2 cellular contexts compared by ENCODE assay signal in the genomic region with DNA sequence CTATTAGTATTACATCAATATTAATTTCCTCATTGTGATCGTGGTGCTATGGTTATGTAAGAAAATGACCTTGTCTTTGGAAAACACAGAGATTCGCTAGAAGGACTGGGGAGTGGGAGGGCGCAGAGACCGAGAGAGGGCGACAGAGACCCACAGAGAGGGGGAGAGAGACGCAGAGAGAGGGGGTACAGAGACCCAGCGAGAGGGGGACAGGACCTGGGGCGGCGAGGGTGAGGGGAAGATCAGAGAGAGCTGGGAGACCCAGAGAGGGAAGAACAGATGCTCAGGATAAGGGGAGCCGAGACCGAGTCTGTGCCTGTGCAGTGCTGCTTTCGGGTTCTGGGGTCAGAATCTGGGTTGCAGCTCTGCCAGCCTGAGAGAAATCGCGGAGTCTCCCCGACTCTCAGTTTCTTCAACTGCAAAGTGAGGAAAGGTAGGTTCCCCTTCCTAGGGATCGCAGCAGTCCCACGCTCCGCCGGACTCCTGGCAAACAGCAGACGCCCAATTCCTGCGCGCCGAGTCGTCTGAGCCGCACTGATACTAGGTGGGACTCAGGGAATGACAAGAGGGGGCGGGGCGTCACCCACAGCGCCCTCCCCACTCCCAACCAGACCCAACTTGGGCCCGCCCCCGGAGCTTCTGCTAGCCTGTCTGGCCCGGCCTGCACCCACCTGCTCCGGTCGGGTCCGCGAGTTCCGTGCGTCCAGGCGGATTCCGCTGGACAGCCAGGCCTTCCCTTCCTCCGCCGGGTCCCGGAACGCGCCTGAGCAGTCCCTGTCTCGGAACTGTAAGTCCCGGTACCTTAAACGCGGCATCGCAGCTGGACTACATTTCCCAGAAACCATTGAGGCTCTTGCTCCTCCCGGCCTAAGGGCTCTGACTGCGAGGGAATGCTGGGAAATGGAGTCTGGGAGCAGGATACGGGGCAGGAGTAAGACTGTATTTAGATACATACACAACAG.
A peak's percentile ranks its signal among the peaks of the same experiment; 100 is the strongest.
TF ChIP-seq lines count a peak whose summit lies in the region.

No MANE protein-coding gene starts in this region.

TF ChIP-seq in HEK293, 187 proteins besides CTCF, POLR2A, EP300 and RAD21 (continued from another document and continues in another):
- TF ChIP-seq, protein P1, sequence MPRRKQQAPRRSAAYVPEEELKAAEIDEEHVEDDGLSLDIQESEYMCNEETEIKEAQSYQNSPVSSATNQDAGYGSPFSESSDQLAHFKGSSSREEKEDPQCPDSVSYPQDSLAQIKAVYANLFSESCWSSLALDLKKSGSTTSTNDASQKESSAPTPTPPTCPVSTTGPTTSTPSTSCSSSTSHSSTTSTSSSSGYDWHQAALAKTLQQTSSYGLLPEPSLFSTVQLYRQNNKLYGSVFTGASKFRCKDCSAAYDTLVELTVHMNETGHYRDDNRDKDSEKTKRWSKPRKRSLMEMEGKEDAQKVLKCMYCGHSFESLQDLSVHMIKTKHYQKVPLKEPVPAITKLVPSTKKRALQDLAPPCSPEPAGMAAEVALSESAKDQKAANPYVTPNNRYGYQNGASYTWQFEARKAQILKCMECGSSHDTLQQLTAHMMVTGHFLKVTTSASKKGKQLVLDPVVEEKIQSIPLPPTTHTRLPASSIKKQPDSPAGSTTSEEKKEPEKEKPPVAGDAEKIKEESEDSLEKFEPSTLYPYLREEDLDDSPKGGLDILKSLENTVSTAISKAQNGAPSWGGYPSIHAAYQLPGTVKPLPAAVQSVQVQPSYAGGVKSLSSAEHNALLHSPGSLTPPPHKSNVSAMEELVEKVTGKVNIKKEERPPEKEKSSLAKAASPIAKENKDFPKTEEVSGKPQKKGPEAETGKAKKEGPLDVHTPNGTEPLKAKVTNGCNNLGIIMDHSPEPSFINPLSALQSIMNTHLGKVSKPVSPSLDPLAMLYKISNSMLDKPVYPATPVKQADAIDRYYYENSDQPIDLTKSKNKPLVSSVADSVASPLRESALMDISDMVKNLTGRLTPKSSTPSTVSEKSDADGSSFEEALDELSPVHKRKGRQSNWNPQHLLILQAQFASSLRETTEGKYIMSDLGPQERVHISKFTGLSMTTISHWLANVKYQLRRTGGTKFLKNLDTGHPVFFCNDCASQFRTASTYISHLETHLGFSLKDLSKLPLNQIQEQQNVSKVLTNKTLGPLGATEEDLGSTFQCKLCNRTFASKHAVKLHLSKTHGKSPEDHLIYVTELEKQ (tag by site-specific recombination; IDR thresholded peaks at IDR 0.05; ENCODE audit: borderline replicate concordance) = no peak
- no peak for TF ChIP-seq ZNF37A (tag by site-specific recombination; IDR thresholded peaks at IDR 0.05)
- TF ChIP-seq ZNF76 (tag by site-specific recombination; IDR thresholded peaks at IDR 0.05; ENCODE audit: borderline replicate concordance, low read depth) = peak; percentile 98
- TF ChIP-seq, protein P2, sequence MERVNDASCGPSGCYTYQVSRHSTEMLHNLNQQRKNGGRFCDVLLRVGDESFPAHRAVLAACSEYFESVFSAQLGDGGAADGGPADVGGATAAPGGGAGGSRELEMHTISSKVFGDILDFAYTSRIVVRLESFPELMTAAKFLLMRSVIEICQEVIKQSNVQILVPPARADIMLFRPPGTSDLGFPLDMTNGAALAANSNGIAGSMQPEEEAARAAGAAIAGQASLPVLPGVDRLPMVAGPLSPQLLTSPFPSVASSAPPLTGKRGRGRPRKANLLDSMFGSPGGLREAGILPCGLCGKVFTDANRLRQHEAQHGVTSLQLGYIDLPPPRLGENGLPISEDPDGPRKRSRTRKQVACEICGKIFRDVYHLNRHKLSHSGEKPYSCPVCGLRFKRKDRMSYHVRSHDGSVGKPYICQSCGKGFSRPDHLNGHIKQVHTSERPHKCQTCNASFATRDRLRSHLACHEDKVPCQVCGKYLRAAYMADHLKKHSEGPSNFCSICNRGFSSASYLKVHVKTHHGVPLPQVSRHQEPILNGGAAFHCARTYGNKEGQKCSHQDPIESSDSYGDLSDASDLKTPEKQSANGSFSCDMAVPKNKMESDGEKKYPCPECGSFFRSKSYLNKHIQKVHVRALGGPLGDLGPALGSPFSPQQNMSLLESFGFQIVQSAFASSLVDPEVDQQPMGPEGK (tag by site-specific recombination; IDR thresholded peaks at IDR 0.05) = peak; percentile 81
- peak; percentile 95 for TF ChIP-seq ZBTB17 (tag by site-specific recombination; IDR thresholded peaks at IDR 0.05)
- no peak for TF ChIP-seq GLI4 (tag by site-specific recombination; IDR thresholded peaks at IDR 0.05)
- TF ChIP-seq REPIN1 (tag by site-specific recombination; IDR thresholded peaks at IDR 0.05; ENCODE audit: low read depth) = no peak
- TF ChIP-seq GLIS1 (tag by site-specific recombination; IDR thresholded peaks at IDR 0.05) = no peak
- TF ChIP-seq ZNF621 (tag by site-specific recombination; IDR thresholded peaks at IDR 0.05) = no peak
- no peak for TF ChIP-seq ZNF23 (tag by site-specific recombination; IDR thresholded peaks at IDR 0.05; ENCODE audit: borderline replicate concordance)
- no peak for TF ChIP-seq SALL2 (tag by site-specific recombination; IDR thresholded peaks at IDR 0.05; ENCODE audit: borderline replicate concordance)
- no peak; the same call in 1 of the 2 replicates for TF ChIP-seq ZNF561 (tag by site-specific recombination; IDR thresholded peaks at IDR 0.05; ENCODE audit: borderline replicate concordance)
- TF ChIP-seq, protein P3, sequence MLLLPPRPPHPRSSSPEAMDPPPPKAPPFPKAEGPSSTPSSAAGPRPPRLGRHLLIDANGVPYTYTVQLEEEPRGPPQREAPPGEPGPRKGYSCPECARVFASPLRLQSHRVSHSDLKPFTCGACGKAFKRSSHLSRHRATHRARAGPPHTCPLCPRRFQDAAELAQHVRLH (tag by site-specific recombination; IDR thresholded peaks at IDR 0.05) = no peak; the same call in 1 of the 2 replicates
- no peak for TF ChIP-seq OVOL3 (tag by site-specific recombination; IDR thresholded peaks at IDR 0.05)
- TF ChIP-seq ZNF677 (tag by site-specific recombination; IDR thresholded peaks at IDR 0.05) = no peak
- TF ChIP-seq, protein P4, sequence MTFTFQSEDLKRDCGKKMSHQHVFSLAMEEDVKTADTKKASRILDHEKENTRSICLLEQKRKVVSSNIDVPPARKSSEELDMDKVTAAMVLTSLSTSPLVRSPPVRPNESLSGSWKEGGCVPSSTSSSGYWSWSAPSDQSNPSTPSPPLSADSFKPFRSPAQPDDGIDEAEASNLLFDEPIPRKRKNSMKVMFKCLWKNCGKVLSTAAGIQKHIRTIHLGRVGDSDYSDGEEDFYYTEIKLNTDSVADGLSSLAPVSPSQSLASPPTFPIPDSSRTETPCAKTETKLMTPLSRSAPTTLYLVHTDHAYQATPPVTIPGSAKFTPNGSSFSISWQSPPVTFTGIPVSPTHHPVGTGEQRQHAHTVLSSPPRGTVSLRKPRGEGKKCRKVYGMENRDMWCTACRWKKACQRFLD (tag by site-specific recombination; IDR thresholded peaks at IDR 0.05) = no peak
- TF ChIP-seq ZNF112 (tag by site-specific recombination; IDR thresholded peaks at IDR 0.05) = no peak
- TF ChIP-seq, protein P5, sequence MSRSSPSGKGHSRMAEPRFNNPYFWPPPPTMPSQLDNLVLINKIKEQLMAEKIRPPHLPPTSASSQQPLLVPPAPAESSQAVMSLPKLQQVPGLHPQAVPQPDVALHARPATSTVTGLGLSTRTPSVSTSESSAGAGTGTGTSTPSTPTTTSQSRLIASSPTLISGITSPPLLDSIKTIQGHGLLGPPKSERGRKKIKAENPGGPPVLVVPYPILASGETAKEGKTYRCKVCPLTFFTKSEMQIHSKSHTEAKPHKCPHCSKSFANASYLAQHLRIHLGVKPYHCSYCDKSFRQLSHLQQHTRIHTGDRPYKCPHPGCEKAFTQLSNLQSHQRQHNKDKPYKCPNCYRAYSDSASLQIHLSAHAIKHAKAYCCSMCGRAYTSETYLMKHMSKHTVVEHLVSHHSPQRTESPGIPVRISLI (tag by site-specific recombination; IDR thresholded peaks at IDR 0.05) = no peak
- no peak for TF ChIP-seq SCRT1 (tag by site-specific recombination; IDR thresholded peaks at IDR 0.05; ENCODE audit: borderline replicate concordance)
- TF ChIP-seq ZNF140 (tag by site-specific recombination; IDR thresholded peaks at IDR 0.05) = no peak
- no peak for TF ChIP-seq MEIS1 (CRISPR knock-in tag; IDR thresholded peaks at IDR 0.05; ENCODE audit: borderline replicate concordance)
- TF ChIP-seq ZNF146 (tag by site-specific recombination; IDR thresholded peaks at IDR 0.05) = no peak

TF ChIP-seq in HepG2, 621 proteins besides CTCF, POLR2A, EP300 and RAD21 (continued from another document and continues in another):
- TF ChIP-seq, protein P6, sequence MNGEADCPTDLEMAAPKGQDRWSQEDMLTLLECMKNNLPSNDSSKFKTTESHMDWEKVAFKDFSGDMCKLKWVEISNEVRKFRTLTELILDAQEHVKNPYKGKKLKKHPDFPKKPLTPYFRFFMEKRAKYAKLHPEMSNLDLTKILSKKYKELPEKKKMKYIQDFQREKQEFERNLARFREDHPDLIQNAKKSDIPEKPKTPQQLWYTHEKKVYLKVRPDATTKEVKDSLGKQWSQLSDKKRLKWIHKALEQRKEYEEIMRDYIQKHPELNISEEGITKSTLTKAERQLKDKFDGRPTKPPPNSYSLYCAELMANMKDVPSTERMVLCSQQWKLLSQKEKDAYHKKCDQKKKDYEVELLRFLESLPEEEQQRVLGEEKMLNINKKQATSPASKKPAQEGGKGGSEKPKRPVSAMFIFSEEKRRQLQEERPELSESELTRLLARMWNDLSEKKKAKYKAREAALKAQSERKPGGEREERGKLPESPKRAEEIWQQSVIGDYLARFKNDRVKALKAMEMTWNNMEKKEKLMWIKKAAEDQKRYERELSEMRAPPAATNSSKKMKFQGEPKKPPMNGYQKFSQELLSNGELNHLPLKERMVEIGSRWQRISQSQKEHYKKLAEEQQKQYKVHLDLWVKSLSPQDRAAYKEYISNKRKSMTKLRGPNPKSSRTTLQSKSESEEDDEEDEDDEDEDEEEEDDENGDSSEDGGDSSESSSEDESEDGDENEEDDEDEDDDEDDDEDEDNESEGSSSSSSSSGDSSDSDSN (CRISPR knock-in tag; IDR thresholded peaks at IDR 0.05) = peak; percentile 46; the same call in 1 of the 2 replicates
- no peak; the same call in 1 of the 2 replicates for TF ChIP-seq GATAD1 (CRISPR knock-in tag; IDR thresholded peaks at IDR 0.05)
- peak; percentile 60; the same call in 1 of the 2 replicates for TF ChIP-seq FOXC1 (CRISPR knock-in tag; IDR thresholded peaks at IDR 0.05; ENCODE audit: borderline replicate concordance)
- TF ChIP-seq RARG (CRISPR knock-in tag; IDR thresholded peaks at IDR 0.05; ENCODE audit: low read depth) = no peak
- no peak for TF ChIP-seq PCBP2 (optimal IDR thresholded peaks at IDR 0.05; ENCODE audit: low read depth, low read length, poor library complexity, severe bottlenecking)
- no peak; the same call in 1 of the 2 replicates for TF ChIP-seq GATAD2A (CRISPR knock-in tag; IDR thresholded peaks at IDR 0.05)
- TF ChIP-seq SMAD1 (CRISPR knock-in tag; IDR thresholded peaks at IDR 0.05; ENCODE audit: borderline replicate concordance, low read depth) = 0 out of 2 replicates have a peak, but pooled peaks have one; percentile 44
- TF ChIP-seq, protein P7, sequence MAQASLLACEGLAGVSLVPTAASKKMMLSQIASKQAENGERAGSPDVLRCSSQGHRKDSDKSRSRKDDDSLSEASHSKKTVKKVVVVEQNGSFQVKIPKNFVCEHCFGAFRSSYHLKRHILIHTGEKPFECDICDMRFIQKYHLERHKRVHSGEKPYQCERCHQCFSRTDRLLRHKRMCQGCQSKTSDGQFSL (CRISPR knock-in tag; IDR thresholded peaks at IDR 0.05) = no peak
- TF ChIP-seq MYNN (CRISPR knock-in tag; IDR thresholded peaks at IDR 0.05; ENCODE audit: low read depth) = no peak
- TF ChIP-seq ZNF556 (CRISPR knock-in tag; IDR thresholded peaks at IDR 0.05; ENCODE audit: borderline replicate concordance) = peak; percentile 68; the same call in 1 of the 2 replicates
- no peak for TF ChIP-seq NONO (IDR thresholded peaks at IDR 0.05)
- peak; percentile 49 for TF ChIP-seq NONO (CRISPR knock-in tag; conservative IDR thresholded peaks at IDR 0.05)
- TF ChIP-seq, protein P8, sequence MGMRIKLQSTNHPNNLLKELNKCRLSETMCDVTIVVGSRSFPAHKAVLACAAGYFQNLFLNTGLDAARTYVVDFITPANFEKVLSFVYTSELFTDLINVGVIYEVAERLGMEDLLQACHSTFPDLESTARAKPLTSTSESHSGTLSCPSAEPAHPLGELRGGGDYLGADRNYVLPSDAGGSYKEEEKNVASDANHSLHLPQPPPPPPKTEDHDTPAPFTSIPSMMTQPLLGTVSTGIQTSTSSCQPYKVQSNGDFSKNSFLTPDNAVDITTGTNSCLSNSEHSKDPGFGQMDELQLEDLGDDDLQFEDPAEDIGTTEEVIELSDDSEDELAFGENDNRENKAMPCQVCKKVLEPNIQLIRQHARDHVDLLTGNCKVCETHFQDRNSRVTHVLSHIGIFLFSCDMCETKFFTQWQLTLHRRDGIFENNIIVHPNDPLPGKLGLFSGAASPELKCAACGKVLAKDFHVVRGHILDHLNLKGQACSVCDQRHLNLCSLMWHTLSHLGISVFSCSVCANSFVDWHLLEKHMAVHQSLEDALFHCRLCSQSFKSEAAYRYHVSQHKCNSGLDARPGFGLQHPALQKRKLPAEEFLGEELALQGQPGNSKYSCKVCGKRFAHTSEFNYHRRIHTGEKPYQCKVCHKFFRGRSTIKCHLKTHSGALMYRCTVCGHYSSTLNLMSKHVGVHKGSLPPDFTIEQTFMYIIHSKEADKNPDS (CRISPR knock-in tag; IDR thresholded peaks at IDR 0.05) = no peak
- peak; percentile 59 for TF ChIP-seq HOXA3 (CRISPR knock-in tag; IDR thresholded peaks at IDR 0.05)
- TF ChIP-seq CEBPB (IDR thresholded peaks at IDR 0.05; ENCODE audit: borderline replicate concordance, low read depth, low read length) = no peak
- TF ChIP-seq ERF (CRISPR knock-in tag; IDR thresholded peaks at IDR 0.05) = peak; percentile 42; the same call in 1 of the 2 replicates
- TF ChIP-seq REPIN1 (CRISPR knock-in tag; IDR thresholded peaks at IDR 0.05; ENCODE audit: borderline replicate concordance, low read depth) = 0 out of 2 replicates have a peak, but pooled peaks have one; percentile 34
- TF ChIP-seq, protein P9, sequence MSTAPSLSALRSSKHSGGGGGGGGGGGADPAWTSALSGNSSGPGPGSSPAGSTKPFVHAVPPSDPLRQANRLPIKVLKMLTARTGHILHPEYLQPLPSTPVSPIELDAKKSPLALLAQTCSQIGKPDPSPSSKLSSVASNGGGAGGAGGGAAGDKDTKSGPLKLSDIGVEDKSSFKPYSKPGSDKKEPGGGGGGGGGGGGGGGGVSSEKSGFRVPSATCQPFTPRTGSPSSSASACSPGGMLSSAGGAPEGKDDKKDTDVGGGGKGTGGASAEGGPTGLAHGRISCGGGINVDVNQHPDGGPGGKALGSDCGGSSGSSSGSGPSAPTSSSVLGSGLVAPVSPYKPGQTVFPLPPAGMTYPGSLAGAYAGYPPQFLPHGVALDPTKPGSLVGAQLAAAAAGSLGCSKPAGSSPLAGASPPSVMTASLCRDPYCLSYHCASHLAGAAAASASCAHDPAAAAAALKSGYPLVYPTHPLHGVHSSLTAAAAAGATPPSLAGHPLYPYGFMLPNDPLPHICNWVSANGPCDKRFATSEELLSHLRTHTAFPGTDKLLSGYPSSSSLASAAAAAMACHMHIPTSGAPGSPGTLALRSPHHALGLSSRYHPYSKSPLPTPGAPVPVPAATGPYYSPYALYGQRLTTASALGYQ (CRISPR knock-in tag; IDR thresholded peaks at IDR 0.05) = 0 out of 2 replicates have a peak, but pooled peaks have one; percentile 19
